11 cellular contexts compared by ENCODE assay signal in genomic region chr17:29150191-29150590, GRCh38. TPM values are rescaled to one million over a fixed set of nuclear protein-coding genes. Genes with fewer than 3 reads are reported as not detected.
DNase-seq lines count a peak whose midpoint lies in the region; ATAC-seq, FAIRE-seq and TF ChIP-seq lines count a peak whose summit lies in the region.
"Had no signal": no experiment of that assay in that cellular context is flagged by ENCODE, and none has a peak within 500 bp of the region (broad histone marks: within the 10 kb centered on the region; RNA-seq: fewer than 3 reads in every experiment).

No MANE protein-coding gene starts in this region.

- DNase-seq in IMR-90 = no peak
- no peak for DNase-seq in T-helper 17 cell
- DNase-seq in germinal center (ENCODE audit: low spot score) = peak; percentile 21
- no peak for DNase-seq in small intestine
- no peak for DNase-seq in NCI-H2171 treated with DMSO at 0.1 percent for 48 hours (lab: John Stamatoyannopoulos, UW)
- DNase-seq in GM12891 (ENCODE audit: insufficient read length, low spot score) = no peak
- DNase-seq: activated CD4-positive, alpha-beta T cell treated with anti-CD3 and anti-CD28 coated beads for 4 hours had no signal

- no peak overlapping the region for H3K27ac ChIP-seq in IMR-90 (ENCODE audit: insufficient read depth, low read length)
- peak overlapping the region; percentile 14 to 45 for H3K27ac ChIP-seq in small intestine (ENCODE audit: low read depth in 1 of 2, low read length in 1 of 2)

- H2BK5ac ChIP-seq in IMR-90 (ENCODE audit: low read depth, low read length, poor library complexity, severe bottlenecking) = peak overlapping the region; percentile 14

- no peak for TF ChIP-seq CTCF in IMR-90 (conservative IDR thresholded peaks at IDR 0.05; ENCODE audit: low read depth, low read length)

- peak overlapping the region; percentile 17; the same call in 1 of the 2 replicates for H3K23ac ChIP-seq in IMR-90 (ENCODE audit: low read depth, low read length)

- H3K9me3 ChIP-seq in IMR-90 (ENCODE audit: control insufficient read depth, insufficient read depth, low read length) (no peaks in the 10 kb centered on the region), T-helper 17 cell (ENCODE audit: control insufficient read depth, low read length, poor library complexity, severe bottlenecking) (no peaks in the 10 kb centered on the region), small intestine (ENCODE audit: control insufficient read depth, low read depth) (no peaks in the 10 kb centered on the region)

- TF ChIP-seq POLR2A in IMR-90 (IDR thresholded peaks at IDR 0.05; ENCODE audit: low read depth, low read length) = no peak
- no peak for TF ChIP-seq POLR2A in GM12891 (IDR thresholded peaks at IDR 0.05; ENCODE audit: low read depth, low read length)

- H3K18ac ChIP-seq in IMR-90 (ENCODE audit: low read depth, low read length) = no peak overlapping the region

- in situ Hi-C loops in IMR-90 (cut with MboI; ENCODE audit: low sequenced_read_pairs) = no loop called here

- no peak overlapping the region for H3K14ac ChIP-seq in IMR-90 (replicated peaks; ENCODE audit: low read depth, low read length)

- no CpG with 5 or more reads among the region's 2 CpGs for WGBS in IMR-90 (ENCODE audit: extremely low coverage in 2 of 2, insufficient read length in 1 of 2), 2 experiments
- 84 to 94% (median 85%) methylated on average over 2 of the region's 2 CpGs for WGBS in small intestine, 3 donors

- H3K4me1 ChIP-seq in IMR-90 (ENCODE audit: control insufficient read depth, insufficient read depth, low read length) = peaks cover 27% of the 10 kb centered on the region
- peaks cover 9 to 15% of the 10 kb centered on the region in 2 donors for H3K4me1 ChIP-seq in small intestine (ENCODE audit: control insufficient read depth in 2 of 2, insufficient read depth in 1 of 2, low read depth in 1 of 2, low read length in 1 of 2)

- no peak overlapping the region for H3K9ac ChIP-seq in IMR-90 (ENCODE audit: low read depth, low read length)

- peak overlapping the region; percentile 62 for H3K4ac ChIP-seq in IMR-90 (ENCODE audit: low read depth, low read length)

- dilution Hi-C loops in IMR-90 (cut with HindIII; ENCODE audit: low sequenced_read_pairs, unreplicated experiment) = no loop called here

- H3K36me3 ChIP-seq in IMR-90 (ENCODE audit: control insufficient read depth, insufficient read depth, low read length) (no peaks in the 10 kb centered on the region), small intestine (ENCODE audit: control insufficient read depth in 2 of 2, insufficient read depth in 2 of 2, low read length in 2 of 2) (no peaks in the 10 kb centered on the region)

- CTCF ChIA-PET in IMR-90 (lab: Yijun Ruan, JAX) = interaction anchor here (0.9 to 5.9 kb wide), 4 partner anchors 26 to 91 kb away, joined by 3 to 40 read pairs (median 20); partner anchors contain the start of gene MYO18A

- H3K36me3 Mint-ChIP-seq in T-helper 17 cell (ENCODE audit: low read depth) = no peaks in the 10 kb centered on the region

- H2BK20ac ChIP-seq in IMR-90 (ENCODE audit: low read depth, low read length) = peak overlapping the region; percentile 30

- no peak overlapping the region; the same call in 2 of the 3 replicates for H2BK15ac ChIP-seq in IMR-90 (ENCODE audit: low read depth, low read length)

- H2BK120ac ChIP-seq in IMR-90 (ENCODE audit: low read depth, low read length) = peak overlapping the region; percentile 0; the same call in 1 of the 2 replicates

- intact Hi-C loops in IMR-90 (cut with micrococcal nuclease) = no loop called here

- peak overlapping the region; percentile 66; the same call in 1 of the 2 replicates for H2AK5ac ChIP-seq in IMR-90 (ENCODE audit: low read depth, low read length)

- POLR2A ChIA-PET in IMR-90 (lab: Charles Lee; ENCODE audit: unreplicated experiment) = interaction anchor here (0.6 kb wide), 1 partner anchor 37 kb away, joined by 3 read pairs; no protein-coding TSS in a partner anchor

- peak overlapping the region in 1 of 2 experiments; percentile 35; a peak in 1 of 4 replicates for H4K8ac ChIP-seq in IMR-90 (ENCODE audit: low read depth in 2 of 2, low read length in 2 of 2)

- no peaks in the 10 kb centered on the region for H4K20me1 ChIP-seq in IMR-90 (ENCODE audit: insufficient read depth, low read length)

- no TSS peak for BruUV-seq in IMR-90 (replicated peaks; lab: Mats Ljungman, UMichigan)

- H3K4me3 ChIP-seq in IMR-90 (ENCODE audit: insufficient read depth, low read depth, low read length) (no peak overlapping the region), small intestine (ENCODE audit: low read depth in 1 of 2, low read length in 2 of 2) (no peak overlapping the region)
- H3K4me3 ChIP-seq: smooth muscle cell had no signal

- H3K79me1 ChIP-seq in IMR-90 (ENCODE audit: low read depth in 1 of 2, low read length in 2 of 2) = peaks cover 41 to 88% of the 10 kb centered on the region in 2 experiments

- H3K9me1 ChIP-seq in IMR-90 (ENCODE audit: insufficient read depth, low read length) = peaks cover 36% of the 10 kb centered on the region

- FAIRE-seq in small intestine (lab: Jason Lieb, UNC) (no peak), GM12891 (lab: Jason Lieb, UNC) (no peak)

- no peak overlapping the region for H3K4me2 ChIP-seq in IMR-90 (ENCODE audit: low read depth, low read length)
- H3K4me2 ChIP-seq: smooth muscle cell had no signal

- H4K91ac ChIP-seq in IMR-90 (ENCODE audit: insufficient read depth, low read depth, low read length) = 0 out of 2 replicates have a peak overlapping the region, but pooled peaks have one; percentile 88

- H3K27ac Mint-ChIP-seq in T-helper 17 cell = peak overlapping the region; percentile 73

- no peak for ATAC-seq in IMR-90 (ENCODE audit: low read depth)
- no peak for ATAC-seq in T-helper 17 cell
- ATAC-seq in HG02885 (IDR thresholded peaks at IDR 0.05; ENCODE audit: poor library complexity, unreplicated experiment) = no peak
- ATAC-seq in GM21619 (IDR thresholded peaks at IDR 0.05; ENCODE audit: unreplicated experiment) = no peak
- ATAC-seq: left colon had no signal

- H3K4me1 Mint-ChIP-seq in T-helper 17 cell = peaks cover 33% of the 10 kb centered on the region

- TF ChIP-seq RAD21 in IMR-90 (IDR thresholded peaks at IDR 0.05; ENCODE audit: low read length) = no peak

- no peaks in the 10 kb centered on the region for H3K27me3 ChIP-seq in IMR-90 (ENCODE audit: control insufficient read depth, insufficient read depth, low read length)
- no peaks in the 10 kb centered on the region for H3K27me3 ChIP-seq in small intestine (ENCODE audit: control insufficient read depth in 2 of 2, insufficient read depth in 2 of 2, low read length in 2 of 2)

- no peak overlapping the region for H2AFZ ChIP-seq in IMR-90 (replicated peaks; ENCODE audit: low read length, poor library complexity)

- H4K5ac ChIP-seq in IMR-90 (ENCODE audit: low read depth, low read length) = no peak overlapping the region

- H3K56ac ChIP-seq in IMR-90 (ENCODE audit: extremely low read depth, insufficient read depth, low read length) = no peak overlapping the region

- H3K4me3 Mint-ChIP-seq in T-helper 17 cell = no peak overlapping the region

- H3K27me3 Mint-ChIP-seq in T-helper 17 cell = no peaks in the 10 kb centered on the region

- H2AK9ac ChIP-seq in IMR-90 (replicated peaks; ENCODE audit: low read depth, low read length, poor library complexity) = peak overlapping the region; percentile 67

TF ChIP-seq in IMR-90, 13 proteins besides CTCF, POLR2A, EP300 and RAD21 (continues in another document):
- TF ChIP-seq, protein P1, sequence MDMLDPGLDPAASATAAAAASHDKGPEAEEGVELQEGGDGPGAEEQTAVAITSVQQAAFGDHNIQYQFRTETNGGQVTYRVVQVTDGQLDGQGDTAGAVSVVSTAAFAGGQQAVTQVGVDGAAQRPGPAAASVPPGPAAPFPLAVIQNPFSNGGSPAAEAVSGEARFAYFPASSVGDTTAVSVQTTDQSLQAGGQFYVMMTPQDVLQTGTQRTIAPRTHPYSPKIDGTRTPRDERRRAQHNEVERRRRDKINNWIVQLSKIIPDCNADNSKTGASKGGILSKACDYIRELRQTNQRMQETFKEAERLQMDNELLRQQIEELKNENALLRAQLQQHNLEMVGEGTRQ (IDR thresholded peaks at IDR 0.05; ENCODE audit: low read depth, low read length) = no peak
- no peak for TF ChIP-seq RFX5 (IDR thresholded peaks at IDR 0.05; ENCODE audit: low read depth, low read length)
- no peak for TF ChIP-seq NFE2L2 (IDR thresholded peaks at IDR 0.05; ENCODE audit: low read depth, low read length)
- no peak for TF ChIP-seq RCOR1 (IDR thresholded peaks at IDR 0.05; ENCODE audit: insufficient replicate concordance, low read length)
- no peak for TF ChIP-seq CHD1 (IDR thresholded peaks at IDR 0.05; ENCODE audit: low read depth, low read length)
- TF ChIP-seq MAZ (IDR thresholded peaks at IDR 0.05; ENCODE audit: borderline replicate concordance, low read depth, low read length) = no peak
- TF ChIP-seq CEBPB (IDR thresholded peaks at IDR 0.05; ENCODE audit: low read depth, low read length) = no peak
- TF ChIP-seq BHLHE40 (IDR thresholded peaks at IDR 0.05; ENCODE audit: low read depth, low read length) = no peak

TF ChIP-seq in GM12891, 5 proteins besides CTCF, POLR2A, EP300 and RAD21:
- no peak for TF ChIP-seq SPI1 (IDR thresholded peaks at IDR 0.05; ENCODE audit: low read depth, low read length)
- TF ChIP-seq PAX5 (IDR thresholded peaks at IDR 0.05; ENCODE audit: insufficient read depth, low read length, severe bottlenecking) = no peak
- TF ChIP-seq POLR2AphosphoS5 (IDR thresholded peaks at IDR 0.05; ENCODE audit: low read depth, low read length) = no peak
- no peak for TF ChIP-seq POU2F2 (IDR thresholded peaks at IDR 0.05; ENCODE audit: low read depth, low read length)
TF ChIP-seq in GM12891: peak in this region for 0.

RNA-seq across cellular contexts. Expression of gene MYO18A, which starts 30.0 kb away (rescaled TPM):
- total RNA-seq in IMR-90 (2012; rRNA removed) (39.1 and 40.0 TPM in 2 replicates), T-helper 17 cell (100 to 1,000 TPM; 142 to 153 TPM)
- polyA plus RNA-seq in IMR-90 (2012; rRNA removed) (22.4 and 22.9 TPM in 2 replicates), small intestine (10 to 100 TPM; 42.9 to 66.9 (median 61.9) TPM)
- 12.8 and 19.0 TPM in 2 replicates for polyA plus RNA-seq in IMR-90 (2012; cell fraction: cytosol; rRNA removed)
- polyA plus RNA-seq in IMR-90 (2012; cell fraction: nucleus; rRNA removed; ENCODE audit: low replicate concordance) = 95.5 and 141 TPM in 2 replicates
- polyA plus RNA-seq in GM12891 (2012; ENCODE audit: low read depth, missing spikeins) = 25.5 TPM
